Comparison of ENCODE assay signal across 22 cellular contexts in the genomic region with DNA sequence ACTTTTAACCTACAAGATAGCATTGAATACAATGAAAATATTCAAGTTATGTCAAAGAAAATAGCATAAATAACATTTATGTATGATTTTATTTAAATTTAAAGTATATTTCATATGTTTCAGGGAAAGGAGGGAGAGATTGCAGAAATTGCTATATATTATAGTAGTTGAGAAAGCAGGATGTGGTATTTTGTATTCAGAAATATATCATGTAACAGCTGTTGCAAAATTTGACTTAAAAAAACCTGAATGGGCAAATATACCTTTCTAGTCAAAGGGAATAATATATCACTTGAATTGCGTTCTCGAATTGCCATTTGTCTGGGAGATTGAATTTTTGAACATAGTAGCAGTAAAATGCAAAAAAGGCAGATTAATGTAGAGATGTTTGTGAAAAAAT.
"Had no signal": no experiment of that assay in that cellular context is flagged by ENCODE, and none has a peak within 500 bp of the region (broad histone marks: within the 10 kb centered on the region; RNA-seq: fewer than 3 reads in every experiment).

No MANE protein-coding gene starts in this region.

- H3K36me3 ChIP-seq: colonic mucosa, ovary, right atrium auricular region, sigmoid colon, tibial nerve, upper lobe of right lung had no signal

- H3K4me3 ChIP-seq: colonic mucosa, ovary, right atrium auricular region, sigmoid colon, skin epidermis, testis, tibial nerve, upper lobe of right lung had no signal

- H3K27me3 ChIP-seq: colonic mucosa, foreskin keratinocyte, ovary, right atrium auricular region, sigmoid colon, testis, tibial nerve, upper lobe of right lung had no signal

- DNase-seq: colonic mucosa; dermis blood vessel endothelial cell; effector CD4-positive, alpha-beta T cell; endodermal cell; erythroblast; foreskin keratinocyte; hippocampal formation; kidney glomerular epithelial cell; mesendoderm; naive thymus-derived CD4-positive, alpha-beta T cell; nucleus accumbens; ovary; sigmoid colon; stimulated activated CD4-positive, alpha-beta T cell treated with anti-CD3 and anti-CD28 coated beads, Interleukin-2, amount 100 ng/mL, for 24 hours; stimulated activated CD4-positive, alpha-beta T cell treated with anti-CD3 and anti-CD28 coated beads, Interleukin-4, amount 100 ng/mL, for 4 hours; stimulated activated naive B cell treated with anti-CD40 and anti-IgM and Interleukin-4, amounts not matched to agents 10 μg/mL and 1 μg/mL and 100 μg/mL, for 72 hours; stimulated activated naive CD8-positive, alpha-beta T cell treated with anti-CD3 and anti-CD28 coated beads, Interleukin-15, amount 100 ng/mL, for 72 hours; testis; upper lobe of right lung had no signal

- H3K9me3 ChIP-seq: colonic mucosa, ovary, right atrium auricular region, sigmoid colon, testis, tibial nerve, upper lobe of right lung had no signal

- H3K27ac ChIP-seq: colonic mucosa, foreskin keratinocyte, ovary, right atrium auricular region, sigmoid colon, skin epidermis, testis, tibial nerve, upper lobe of right lung had no signal

- H3K4me1 ChIP-seq: colonic mucosa, foreskin keratinocyte, testis, upper lobe of right lung had no signal
